ENCODE assay signal across 24 cellular contexts in genomic region chr5:14834062-14834461, GRCh38.
"Had no signal": no experiment of that assay in that cellular context is flagged by ENCODE, and none has a peak within 500 bp of the region (broad histone marks: within the 10 kb centered on the region; RNA-seq: fewer than 3 reads in every experiment).

No MANE protein-coding gene starts in this region.

- H3K27me3 ChIP-seq: MG63, SJSA1 had no signal

- DNase-seq: IMR-90, Karpas-422, KG1, MG63, NCI-H1092, NCI-H1105 treated with DMSO at 0.1 percent for 48 hours, NCI-H1417 treated with DMSO at 0.1 percent for 48 hours, NCI-H146, NCI-H1694 treated with DMSO at 0.1 percent for 48 hours, NCI-H1930, NCI-H2081, NCI-H2107, NCI-H226, NCI-H446, NCI-H510A, NCI-H524 treated with DMSO at 0.1 percent for 48 hours, NCI-H69, NCI-H774, Right ventricle myocardium superior, RPMI8226, SIG-M5 had no signal

- H3K4me3 ChIP-seq: MG63, SJSA1, SK-N-MC had no signal

- H3K9me3 ChIP-seq: SJSA1 had no signal

- H3K4me1 ChIP-seq: SJSA1 had no signal

- H3K36me3 ChIP-seq: MG63, SJSA1 had no signal

- FAIRE-seq: RCC 7860 had no signal

- H3K27ac ChIP-seq: SJSA1, SK-N-MC had no signal
